ENCODE assay signal across 10 cellular contexts in genomic region chr10:129380279-129380678, GRCh38.
"Had no signal": no experiment of that assay in that cellular context is flagged by ENCODE, and none has a peak within 500 bp of the region (broad histone marks: within the 10 kb centered on the region; RNA-seq: fewer than 3 reads in every experiment).

No MANE protein-coding gene starts in this region.

- H3K36me3 ChIP-seq: HAP-1 had no signal

- H3K9ac ChIP-seq: GM23248 had no signal

- FAIRE-seq: H1, H54 had no signal

- DNase-seq: GM23248, GOT3, H7, H9, HCEC 1CT, HFFc6 had no signal

- H2AFZ ChIP-seq: GM23248, GM23338 had no signal

- H3K4me1 ChIP-seq: HAP-1 had no signal

- H3K4me3 ChIP-seq: GM23248, GM23338, HAP-1 had no signal

- H3K4me2 ChIP-seq: GM23338 had no signal

- H3K27ac ChIP-seq: GM23248 had no signal

- H3K9me3 ChIP-seq: HAP-1 had no signal
